ENCODE assay signal across 1 cellular context in the genomic region with DNA sequence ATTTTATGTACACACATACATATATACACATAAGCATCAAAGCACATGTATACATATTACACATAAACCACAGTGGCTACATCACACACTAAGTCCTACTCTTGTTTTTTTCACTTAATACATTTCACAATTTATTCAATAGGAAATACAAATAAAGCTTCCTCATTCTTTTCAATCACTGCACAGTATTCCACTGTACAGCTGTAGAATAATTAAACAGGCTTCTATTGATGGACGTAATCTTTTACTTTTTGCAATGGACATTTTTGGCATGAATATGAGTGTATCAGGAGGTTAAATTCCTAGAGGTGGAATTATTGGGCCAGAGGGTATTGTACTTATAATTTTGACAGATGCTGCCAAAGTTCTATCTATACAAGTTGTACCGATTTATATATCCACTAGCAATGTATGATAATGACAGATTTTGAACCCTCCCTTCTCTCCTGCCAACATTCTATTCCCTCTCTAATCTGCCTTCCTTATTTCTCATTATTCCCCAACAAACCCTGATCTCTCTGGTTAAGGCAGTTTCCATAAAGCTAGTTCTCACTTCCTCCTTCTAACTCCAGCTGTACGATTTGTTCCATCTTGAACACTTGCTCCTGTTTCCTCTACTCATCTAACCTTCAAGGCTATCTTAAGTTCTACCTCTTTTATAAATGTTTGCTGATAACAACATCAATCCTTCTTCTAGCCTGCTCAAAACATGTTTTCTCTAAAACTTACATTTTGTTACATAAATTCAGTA.
TF ChIP-seq lines count a peak whose summit lies in the region.

No MANE protein-coding gene starts in this region.

TF ChIP-seq in GM12878, 131 proteins besides CTCF, POLR2A, EP300 and RAD21:
- TF ChIP-seq MXI1 (IDR thresholded peaks at IDR 0.05; ENCODE audit: low read depth, low read length) (no peak), YBX1 (IDR thresholded peaks at IDR 0.05) (no peak), POU2F2 (IDR thresholded peaks at IDR 0.05; ENCODE audit: borderline replicate concordance, low read depth, low read length) (no peak), IKZF2 (IDR thresholded peaks at IDR 0.05) (peak in 1 of 2 experiments; percentile 11; a peak in 1 of 4 replicates), SPI1 (IDR thresholded peaks at IDR 0.05; ENCODE audit: borderline replicate concordance, insufficient read depth, low read depth, low read length) (peak; percentile 68), SMC3 (IDR thresholded peaks at IDR 0.05; ENCODE audit: borderline replicate concordance, low read length) (no peak), ZNF207 (IDR thresholded peaks at IDR 0.05; ENCODE audit: borderline replicate concordance) (no peak), NR2F1 (conservative IDR thresholded peaks at IDR 0.05) (no peak), IRF4 (IDR thresholded peaks at IDR 0.05; ENCODE audit: low read depth, low read length) (no peak), ZNF274 (IDR thresholded peaks at IDR 0.05; ENCODE audit: insufficient read depth, insufficient read length) (no peak)
TF ChIP-seq in GM12878: peak in this region for 2.
